In genomic region chr12:24560192-24560591, GRCh38 we compare ENCODE assay signal across 13 cellular contexts.
DNase-seq lines count a peak whose midpoint lies in the region; ATAC-seq and TF ChIP-seq lines count a peak whose summit lies in the region.
"Had no signal": no experiment of that assay in that cellular context is flagged by ENCODE, and none has a peak within 500 bp of the region (broad histone marks: within the 10 kb centered on the region; RNA-seq: fewer than 3 reads in every experiment).

No MANE protein-coding gene starts in this region.

- H3K9me3 Mint-ChIP-seq in activated naive CD4-positive, alpha-beta T cell treated with anti-CD3 and anti-CD28 coated beads, Interleukin-2, amount 10 ng/mL, durations not matched to agents 7 days and 5 days = no peaks in the 10 kb centered on the region
- H3K9me3 Mint-ChIP-seq: activated CD4-positive, alpha-beta T cell treated with anti-CD3 and anti-CD28 coated beads, Interleukin-2, amount 10 ng/mL, durations not matched to agents 7 days and 5 days; activated T-cell treated with anti-CD3 and anti-CD28 coated beads, Interleukin-2, amount 50 U/mL, for 72 hours had no signal

- H3K27me3 ChIP-seq in HUES48 (ENCODE audit: control insufficient read depth, insufficient read depth, low read length) = peaks cover 40% of the 10 kb centered on the region
- H3K27me3 ChIP-seq in iPS-18a (ENCODE audit: control insufficient read depth, insufficient read depth, low read length) = peaks cover 39% of the 10 kb centered on the region
- no peaks in the 10 kb centered on the region for H3K27me3 ChIP-seq in smooth muscle cell (ENCODE audit: low read depth)

- no peak for ATAC-seq in GM19452 (IDR thresholded peaks at IDR 0.05; ENCODE audit: unreplicated experiment)
- ATAC-seq: activated T-cell treated with anti-CD3 and anti-CD28 coated beads, Interleukin-2, amount 50 U/mL, for 72 hours had no signal

- H3K4me1 ChIP-seq in HUES48 (ENCODE audit: control insufficient read depth, insufficient read depth, low read length) (peaks cover 48% of the 10 kb centered on the region), iPS-18a (ENCODE audit: control insufficient read depth, low read depth, low read length) (peaks cover 31% of the 10 kb centered on the region), smooth muscle cell (ENCODE audit: low read depth) (peaks cover 17% of the 10 kb centered on the region)

- H3K4me3 ChIP-seq in HUES48 (ENCODE audit: low read depth, low read length) (peak overlapping the region; percentile 85; the same call in 1 of the 2 replicates), iPS-18a (ENCODE audit: low read length) (peak overlapping the region; percentile 96), smooth muscle cell (peak overlapping the region; percentile 91)

- peaks cover 2% of the 10 kb centered on the region for H3K36me3 Mint-ChIP-seq in activated naive CD4-positive, alpha-beta T cell treated with anti-CD3 and anti-CD28 coated beads, Interleukin-2, amount 10 ng/mL, durations not matched to agents 7 days and 5 days

- peak overlapping the region; percentile 84 for H2AFZ ChIP-seq in smooth muscle cell (ENCODE audit: low read depth)

- peaks cover 12% of the 10 kb centered on the region for H3K4me1 Mint-ChIP-seq in activated naive CD4-positive, alpha-beta T cell treated with anti-CD3 and anti-CD28 coated beads, Interleukin-2, amount 10 ng/mL, durations not matched to agents 7 days and 5 days

- H3K79me2 ChIP-seq in smooth muscle cell (ENCODE audit: low read depth) = peaks cover 56% of the 10 kb centered on the region

- H3K27ac Mint-ChIP-seq in activated naive CD4-positive, alpha-beta T cell treated with anti-CD3 and anti-CD28 coated beads, Interleukin-2, amount 10 ng/mL, durations not matched to agents 7 days and 5 days = no peak overlapping the region
- H3K27ac Mint-ChIP-seq: activated CD4-positive, alpha-beta T cell treated with anti-CD3 and anti-CD28 coated beads, Interleukin-2, amount 10 ng/mL, durations not matched to agents 7 days and 5 days had no signal

- H3F3A ChIP-seq in smooth muscle cell (ENCODE audit: low read depth) = peaks cover 14% of the 10 kb centered on the region

- H3K27ac ChIP-seq in HUES48 (ENCODE audit: low read depth, low read length) (no peak overlapping the region), iPS-18a (ENCODE audit: low read length) (no peak overlapping the region), smooth muscle cell (ENCODE audit: low read depth) (peak overlapping the region; percentile 91)
- H3K27ac ChIP-seq: pancreas had no signal

- H3K9ac ChIP-seq in HUES48 (ENCODE audit: low read depth, low read length) (no peak overlapping the region), iPS-18a (ENCODE audit: low read length) (no peak overlapping the region), smooth muscle cell (ENCODE audit: low read depth) (peak overlapping the region; percentile 87)

- no peak for TF ChIP-seq CTCF in smooth muscle cell (IDR thresholded peaks at IDR 0.05; ENCODE audit: borderline replicate concordance, insufficient read depth, poor library complexity, severe bottlenecking)

- H3K4me2 ChIP-seq in smooth muscle cell = peak overlapping the region; percentile 97

- peaks cover 49% of the 10 kb centered on the region for H3K27me3 Mint-ChIP-seq in activated naive CD4-positive, alpha-beta T cell treated with anti-CD3 and anti-CD28 coated beads, Interleukin-2, amount 10 ng/mL, durations not matched to agents 7 days and 5 days

- no peaks in the 10 kb centered on the region for H3K36me3 ChIP-seq in HUES48 (ENCODE audit: control insufficient read depth, insufficient read depth, low read length)
- H3K36me3 ChIP-seq in iPS-18a (ENCODE audit: control insufficient read depth, low read depth, low read length) = no peaks in the 10 kb centered on the region
- no peaks in the 10 kb centered on the region for H3K36me3 ChIP-seq in smooth muscle cell (ENCODE audit: low read depth)
- H3K36me3 ChIP-seq: pancreas had no signal

- no peaks in the 10 kb centered on the region for H4K20me1 ChIP-seq in smooth muscle cell (ENCODE audit: low read depth)

- DNase-seq in amniotic epithelial cell (ENCODE audit: low read depth) (peak; percentile 42), smooth muscle cell (lab: John Stamatoyannopoulos, UW; ENCODE audit: unreplicated experiment) (no peak), Kasumi-1 (lab: John Stamatoyannopoulos, UW) (no peak), HK-2 (ENCODE audit: unreplicated experiment) (no peak)
- no peak for DNase-seq in activated naive CD4-positive, alpha-beta T cell treated with anti-CD3 and anti-CD28 coated beads, Interleukin-2, amount 10 ng/mL, durations not matched to agents 7 days and 5 days
- DNase-seq: activated CD4-positive, alpha-beta T cell treated with anti-CD3 and anti-CD28 coated beads, Interleukin-2, amount 10 ng/mL, durations not matched to agents 7 days and 5 days; activated T-cell treated with anti-CD3 and anti-CD28 coated beads, Interleukin-2, amount 50 U/mL, for 72 hours; NCI-H1417 treated with DMSO at 0.1 percent for 48 hours; pancreas; trophoblast cell had no signal

- no peaks in the 10 kb centered on the region for H3K9me3 ChIP-seq in HUES48 (ENCODE audit: control insufficient read depth, insufficient read depth, low read length)
- H3K9me3 ChIP-seq in iPS-18a (ENCODE audit: control insufficient read depth, low read depth, low read length) = no peaks in the 10 kb centered on the region
- no peaks in the 10 kb centered on the region for H3K9me3 ChIP-seq in smooth muscle cell (replicated peaks; ENCODE audit: low read depth)
- H3K9me3 ChIP-seq: pancreas had no signal

- CTCF ChIA-PET in activated naive CD4-positive, alpha-beta T cell treated with anti-CD3 and anti-CD28 coated beads, Interleukin-2, amount 10 ng/mL, durations not matched to agents 7 days and 5 days (lab: Charles Lee) = no interaction called here

- no peak overlapping the region for H3K4me3 Mint-ChIP-seq in activated naive CD4-positive, alpha-beta T cell treated with anti-CD3 and anti-CD28 coated beads, Interleukin-2, amount 10 ng/mL, durations not matched to agents 7 days and 5 days
